Comparison of ENCODE assay signal across 24 cellular contexts in the genomic region with DNA sequence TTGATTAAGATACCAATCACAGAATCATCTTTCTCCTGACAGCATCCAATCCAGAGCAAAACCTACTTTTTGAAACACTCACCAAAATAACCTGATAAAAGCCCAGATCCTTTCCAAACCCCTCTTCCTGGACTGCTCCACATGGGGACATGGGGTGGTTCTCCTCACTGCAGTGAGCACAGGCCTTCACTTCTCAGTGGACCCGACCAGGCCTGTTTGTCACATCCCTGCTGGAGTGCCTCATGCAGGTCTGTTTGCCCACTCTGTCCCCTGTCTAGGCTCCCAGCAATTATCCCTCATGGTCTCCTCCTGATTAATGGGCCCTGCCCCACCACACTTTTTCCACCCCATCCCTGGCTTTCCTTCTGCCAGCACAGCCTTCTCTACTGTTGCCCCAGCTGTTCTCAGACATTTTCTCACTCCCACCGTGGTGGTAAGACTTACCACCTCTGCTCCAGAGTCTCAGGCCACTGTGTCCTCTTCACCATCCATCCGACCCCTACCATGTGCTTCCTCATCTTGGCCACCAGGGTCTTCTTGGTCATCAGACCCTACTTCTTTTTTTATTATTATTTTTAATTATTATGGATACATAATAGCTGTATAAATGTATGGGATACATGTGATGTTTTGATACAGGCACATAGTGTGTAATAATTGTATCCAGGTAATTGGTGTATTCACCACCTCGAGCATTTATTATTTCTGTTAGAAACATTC. TPM values are rescaled to one million over a fixed set of nuclear protein-coding genes. Genes with fewer than 3 reads are reported as not detected.
DNase-seq lines count a peak whose midpoint lies in the region; ATAC-seq and TF ChIP-seq lines count a peak whose summit lies in the region.
"Had no signal": no experiment of that assay in that cellular context is flagged by ENCODE, and none has a peak within 500 bp of the region (broad histone marks: within the 10 kb centered on the region; RNA-seq: fewer than 3 reads in every experiment).

No MANE protein-coding gene starts in this region.

- DNase-seq in SK-N-SH (no peak), HFFc6 (no peak), endodermal cell (no peak), osteoblast (ENCODE audit: insufficient read length, low spot score, missing footprints) (no peak), kidney glomerular epithelial cell (lab: John Stamatoyannopoulos, UW) (no peak), left lobe of liver (ENCODE audit: low spot score) (no peak), NCI-H146 (lab: John Stamatoyannopoulos, UW) (no peak)
- DNase-seq: activated CD4-positive, alpha-beta T cell treated with anti-CD3 and anti-CD28 coated beads, Interleukin-2, amount 50 U/mL, for 1 hour; Calu3; dermis blood vessel endothelial cell; GF-D8; NCI-H1694 treated with DMSO at 0.1 percent for 48 hours; NCI-H510A; SHP77; stimulated activated CD4-positive, alpha-beta T cell treated with anti-CD3 and anti-CD28 coated beads, Interleukin-2, amount 100 ng/mL, for 24 hours; thyroid gland had no signal

- H3K27ac Mint-ChIP-seq in HFFc6 (no peak overlapping the region), endodermal cell (no peak overlapping the region)
- H3K27ac Mint-ChIP-seq: activated T-helper 1 cell treated with anti-CD3 and anti-CD28 coated beads, Interleukin-12 subunit alpha, Interleukin-12 subunit beta, Interleukin-2, Interleukin-4 antibody, amounts not matched to agents 30 ng/mL and 10 ng/mL and 1 ng/mL, durations not matched to agents 14 hours and 24 hours and 36 hours; neural progenitor cell; T-helper 2 cell treated with Interferon-gamma antibody and Interleukin-4, amounts not matched to agents 5 μg/mL and 100 μg/mL, for 36 hours had no signal

- H3K9me3 ChIP-seq in SK-N-SH (no peaks in the 10 kb centered on the region), endodermal cell (ENCODE audit: control insufficient read depth, low read length) (peaks cover 25% of the 10 kb centered on the region), osteoblast (ENCODE audit: low read depth, low read length) (no peaks in the 10 kb centered on the region)
- H3K9me3 ChIP-seq: HAP-1, thyroid gland had no signal

- no peak for TF ChIP-seq RAD21 in SK-N-SH (IDR thresholded peaks at IDR 0.05; ENCODE audit: low read length)

- CTCF ChIA-PET in SK-N-SH (lab: Yijun Ruan, JAX), result no interaction called here

- no peaks in the 10 kb centered on the region for H3K79me2 ChIP-seq in SK-N-SH (ENCODE audit: insufficient read depth)
- H3K79me2 ChIP-seq in osteoblast (ENCODE audit: insufficient read depth, low read length), result no peaks in the 10 kb centered on the region

- no peaks in the 10 kb centered on the region for H3K4me1 ChIP-seq in SK-N-SH (ENCODE audit: control insufficient read depth in 1 of 2, insufficient read depth in 2 of 2, low read depth in 1 of 2, low read length in 1 of 2)
- H3K4me1 ChIP-seq in endodermal cell (ENCODE audit: control insufficient read depth, insufficient read depth, low read length), result no peaks in the 10 kb centered on the region
- no peaks in the 10 kb centered on the region for H3K4me1 ChIP-seq in osteoblast (ENCODE audit: insufficient read depth, low read length)
- H3K4me1 ChIP-seq: HAP-1, neural progenitor cell, thyroid gland had no signal

- no peaks in the 10 kb centered on the region for H3K27me3 Mint-ChIP-seq in HFFc6 (ENCODE audit: insufficient read depth)
- no peaks in the 10 kb centered on the region for H3K27me3 Mint-ChIP-seq in endodermal cell (ENCODE audit: insufficient read depth)

- H3K9ac ChIP-seq in SK-N-SH, result no peak overlapping the region
- H3K9ac ChIP-seq in endodermal cell (ENCODE audit: extremely low read depth, low read length, poor library complexity, severe bottlenecking), result no peak overlapping the region
- H3K9ac ChIP-seq: neural progenitor cell had no signal

- POLR2A ChIA-PET in SK-N-SH (lab: Yijun Ruan, JAX), result no interaction called here

- H3K27me3 ChIP-seq in SK-N-SH (ENCODE audit: insufficient read depth), result no peaks in the 10 kb centered on the region
- H3K27me3 ChIP-seq in endodermal cell (ENCODE audit: control insufficient read depth, insufficient read depth, low read length, poor library complexity, severe bottlenecking), result no peaks in the 10 kb centered on the region
- H3K27me3 ChIP-seq in osteoblast (ENCODE audit: insufficient read depth, low read length), result no peaks in the 10 kb centered on the region
- H3K27me3 ChIP-seq: neural progenitor cell, thyroid gland had no signal

- H3K4me3 Mint-ChIP-seq in HFFc6 (no peak overlapping the region), endodermal cell (no peak overlapping the region)
- H3K4me3 Mint-ChIP-seq: activated T-helper 1 cell treated with anti-CD3 and anti-CD28 coated beads, Interleukin-12 subunit alpha, Interleukin-12 subunit beta, Interleukin-2, Interleukin-4 antibody, amounts not matched to agents 30 ng/mL and 10 ng/mL and 1 ng/mL, durations not matched to agents 14 hours and 24 hours and 36 hours; neural progenitor cell; T-helper 2 cell treated with Interferon-gamma antibody and Interleukin-4, amounts not matched to agents 5 μg/mL and 100 μg/mL, for 36 hours had no signal

- no peak for TF ChIP-seq EP300 in SK-N-SH (IDR thresholded peaks at IDR 0.05; ENCODE audit: borderline replicate concordance in 1 of 2, low read depth in 1 of 2, low read length in 1 of 2)

- no peaks in the 10 kb centered on the region for H3K9me2 ChIP-seq in SK-N-SH

- no peak overlapping the region for H3K27ac ChIP-seq in SK-N-SH (ENCODE audit: low read depth in 2 of 2, low read length in 1 of 2)
- no peak overlapping the region for H3K27ac ChIP-seq in endodermal cell (ENCODE audit: low read depth, low read length)
- no peak overlapping the region for H3K27ac ChIP-seq in osteoblast (ENCODE audit: low read depth, low read length)
- H3K27ac ChIP-seq: 22Rv1, neural progenitor cell, thyroid gland had no signal

- 83% methylated on average over 4 of the region's 4 CpGs for whole genome bisulfite sequencing in SK-N-SH (ENCODE audit: low lambda C conversion rate)
- WGBS in endodermal cell (ENCODE audit: insufficient coverage in 1 of 2, insufficient read length in 1 of 2), 2 experiments, result 86 to 91% methylated on average over 1 to 4 of the region's 4 CpGs

- peaks cover 5% of the 10 kb centered on the region; the same call in 1 of the 2 replicates for H3K9me3 Mint-ChIP-seq in HFFc6
- peaks cover 40% of the 10 kb centered on the region for H3K9me3 Mint-ChIP-seq in endodermal cell

- no peak overlapping the region for H3K4me2 ChIP-seq in SK-N-SH
- no peak overlapping the region for H3K4me2 ChIP-seq in osteoblast (ENCODE audit: insufficient read depth, low read length)
- H3K4me2 ChIP-seq: neural progenitor cell had no signal

- TF ChIP-seq CTCF in SK-N-SH (IDR thresholded peaks at IDR 0.05) (0 out of 2 replicates have a peak, but pooled peaks have one; percentile 16), HFFc6 (IDR thresholded peaks at IDR 0.05) (peak; percentile 58), endodermal cell (conservative IDR thresholded peaks at IDR 0.05) (peak; percentile 69), osteoblast (IDR thresholded peaks at IDR 0.05; ENCODE audit: extremely low read depth, low read depth, low read length) (peak; percentile 14)

- H3K36me3 Mint-ChIP-seq in HFFc6 (ENCODE audit: low read depth) (peaks cover 19% of the 10 kb centered on the region), endodermal cell (ENCODE audit: low read depth) (peaks cover 28% of the 10 kb centered on the region)

- H4K20me1 ChIP-seq in SK-N-SH (ENCODE audit: insufficient read depth) (no peaks in the 10 kb centered on the region), osteoblast (ENCODE audit: insufficient read depth, low read length) (no peaks in the 10 kb centered on the region)

- H3F3A ChIP-seq in SK-N-SH (replicated peaks; ENCODE audit: insufficient read depth), result no peaks in the 10 kb centered on the region

- H3K36me3 ChIP-seq in SK-N-SH (replicated peaks in 1 of 2; ENCODE audit: control insufficient read depth in 1 of 2, insufficient read depth in 2 of 2, low read length in 1 of 2) (peaks cover 11 to 12% of the 10 kb centered on the region in 2 experiments), endodermal cell (ENCODE audit: control insufficient read depth, insufficient read depth, low read length) (peaks cover 14% of the 10 kb centered on the region), osteoblast (ENCODE audit: insufficient read depth, low read length) (peaks cover 15% of the 10 kb centered on the region)
- H3K36me3 ChIP-seq: neural progenitor cell had no signal

- ATAC-seq in SK-N-SH treated with all-trans-retinoic acid at 6 μM for 48 hours, result no peak
- ATAC-seq in left lobe of liver, result no peak
- ATAC-seq: sciatic nerve had no signal

- H2AFZ ChIP-seq in SK-N-SH (ENCODE audit: low read depth) (no peak overlapping the region), osteoblast (ENCODE audit: low read length) (no peak overlapping the region)
- H2AFZ ChIP-seq: neural progenitor cell had no signal

- no peak overlapping the region for H3K4me3 ChIP-seq in SK-N-SH (ENCODE audit: low read depth in 2 of 2, low read length in 1 of 2)
- H3K4me3 ChIP-seq in endodermal cell (ENCODE audit: low read length), result no peak overlapping the region
- no peak overlapping the region for H3K4me3 ChIP-seq in osteoblast (ENCODE audit: insufficient read depth, low read length)
- H3K4me3 ChIP-seq: HAP-1, neural progenitor cell, thyroid gland had no signal

- no peaks in the 10 kb centered on the region for H3K4me1 Mint-ChIP-seq in HFFc6 (ENCODE audit: low read depth)
- no peaks in the 10 kb centered on the region for H3K4me1 Mint-ChIP-seq in endodermal cell
- H3K4me1 Mint-ChIP-seq: neural progenitor cell had no signal

RNA-seq across cellular contexts. Expression of gene MRPL30, which starts 21.1 kb away (rescaled TPM):
- 14.9 and 18.4 TPM in 2 replicates for polyA plus RNA-seq in SK-N-SH (2012; rRNA removed)
- 22.4 and 23.2 TPM in 2 replicates for polyA plus RNA-seq in SK-N-SH (2012; cell fraction: cytosol; rRNA removed)
- polyA plus RNA-seq in SK-N-SH (2012; cell fraction: nucleus; rRNA removed), result 3.8 and 10.6 TPM in 2 replicates
- total RNA-seq in HFFc6 (2021; fragmentation: NEBNext Ultra II Directional; extraction: Animal tissue kit (Norgen Biotek cat#: 25700)), result 10 to 100 TPM; 25.6 to 31.8 (median 29.6) TPM
- total RNA-seq in endodermal cell (10 to 100 TPM; 39.8 to 46.1 TPM), osteoblast (41.6 and 44.2 TPM in 2 replicates), left lobe of liver (12.7 TPM)
- polyA plus RNA-seq in endodermal cell (2013, experiment 1 of 2), result 51.2 TPM
- polyA plus RNA-seq in endodermal cell (2013, experiment 2 of 2), result 47.2 TPM

RNA-seq across cellular contexts. Expression of gene MITD1, which starts 21.3 kb away (rescaled TPM):
- 11.8 and 15.7 TPM in 2 replicates for polyA plus RNA-seq in SK-N-SH (2012; rRNA removed)
- polyA plus RNA-seq in SK-N-SH (2012; cell fraction: cytosol; rRNA removed), result 17.5 and 25.5 TPM in 2 replicates
- polyA plus RNA-seq in SK-N-SH (2012; cell fraction: nucleus; rRNA removed), result 17.7 and 28.8 TPM in 2 replicates
- 10 to 100 TPM; 12.5 to 19.5 (median 17.3) TPM for total RNA-seq in HFFc6 (2021; fragmentation: NEBNext Ultra II Directional; extraction: Animal tissue kit (Norgen Biotek cat#: 25700))
- total RNA-seq in endodermal cell (10 to 100 TPM; 39.2 to 47.3 TPM), osteoblast (18.3 and 19.5 TPM in 2 replicates), left lobe of liver (6.1 TPM)
- 45.1 TPM for polyA plus RNA-seq in endodermal cell (2013, experiment 1 of 2)
- 42.1 TPM for polyA plus RNA-seq in endodermal cell (2013, experiment 2 of 2)

RNA-seq across cellular contexts. Expression of gene LIPT1, which starts 47.4 kb away (rescaled TPM):
- 5.4 and 8.7 TPM in 2 replicates for polyA plus RNA-seq in SK-N-SH (2012; rRNA removed)
- 6.3 and 7.0 TPM in 2 replicates for polyA plus RNA-seq in SK-N-SH (2012; cell fraction: cytosol; rRNA removed)
- polyA plus RNA-seq in SK-N-SH (2012; cell fraction: nucleus; rRNA removed), result 12.9 and 16.6 TPM in 2 replicates
- total RNA-seq in HFFc6 (2021; fragmentation: NEBNext Ultra II Directional; extraction: Animal tissue kit (Norgen Biotek cat#: 25700)), result 1 to 10 TPM; 2.5 to 3.8 (median 3.3) TPM
- total RNA-seq in endodermal cell (10 to 100 TPM in 1 of 2 donors, 1 to 10 TPM in 1; 8.0 to 12.2 TPM), osteoblast (7.4 and 9.8 TPM in 2 replicates), left lobe of liver (2.5 TPM)
- polyA plus RNA-seq in endodermal cell (2013, experiment 1 of 2), result 11.6 TPM
- polyA plus RNA-seq in endodermal cell (2013, experiment 2 of 2), result 7.5 TPM

RNA-seq across cellular contexts. Expression of gene TSGA10, which starts 47.4 kb away (rescaled TPM):
- polyA plus RNA-seq in SK-N-SH (2012; rRNA removed), result 1.8 and 2.0 TPM in 2 replicates
- 3.1 and 5.0 TPM in 2 replicates for polyA plus RNA-seq in SK-N-SH (2012; cell fraction: cytosol; rRNA removed)
- 1.1 and 3.3 TPM in 2 replicates for polyA plus RNA-seq in SK-N-SH (2012; cell fraction: nucleus; rRNA removed)
- total RNA-seq in HFFc6 (2021; fragmentation: NEBNext Ultra II Directional; extraction: Animal tissue kit (Norgen Biotek cat#: 25700)), result 1 to 10 TPM in 4 of 6 experiments, under 1 TPM in 2; 0.83 to 2.0 (median 1.3) TPM
- total RNA-seq in endodermal cell (10 to 100 TPM in 1 of 2 donors, 1 to 10 TPM in 1; 7.8 to 12.4 TPM), osteoblast (4.0 and 5.0 TPM in 2 replicates), left lobe of liver (4.3 TPM)
- 4.5 TPM for polyA plus RNA-seq in endodermal cell (2013, experiment 1 of 2)
- 3.3 TPM for polyA plus RNA-seq in endodermal cell (2013, experiment 2 of 2)

RNA-seq across cellular contexts. Expression of gene LYG2, which starts 53.3 kb away (rescaled TPM):
- not detected in 2 replicates for polyA plus RNA-seq in SK-N-SH (2012; rRNA removed)
- not detected in 2 replicates for polyA plus RNA-seq in SK-N-SH (2012; cell fraction: cytosol; rRNA removed)
- 0.18 and 0.24 TPM in 2 replicates for polyA plus RNA-seq in SK-N-SH (2012; cell fraction: nucleus; rRNA removed)
- total RNA-seq in HFFc6 (2021; fragmentation: NEBNext Ultra II Directional; extraction: Animal tissue kit (Norgen Biotek cat#: 25700)), result not detected
- total RNA-seq in endodermal cell, result not detected
- not detected for polyA plus RNA-seq in endodermal cell (2013, experiment 1 of 2)
- not detected for polyA plus RNA-seq in endodermal cell (2013, experiment 2 of 2)
- not detected in 2 replicates for total RNA-seq in osteoblast
- not detected for total RNA-seq in left lobe of liver
- total RNA-seq: activated T-helper 1 cell treated with anti-CD3 and anti-CD28 coated beads, Interleukin-12 subunit alpha, Interleukin-12 subunit beta, Interleukin-2, Interleukin-4 antibody, amounts not matched to agents 30 ng/mL and 10 ng/mL and 1 ng/mL, durations not matched to agents 14 hours and 24 hours and 36 hours; Calu3; dermis blood vessel endothelial cell; fibroblast of lung; sciatic nerve; thyroid gland had no signal
- polyA plus RNA-seq: fibroblast of lung had no signal

Comparison
In these comparisons a context has a peak if more than half of its experiments do, and no peak if none do; other contexts are left out.
1. CTCF ChIP-seq: peak in every context shown above with its lines; median percentile 69 in endodermal cell; 58 in HFFc6; 16 in SK-N-SH; 14 in osteoblast.